ENCODE assay signal across 24 cellular contexts in genomic region chr3:144407290-144407689, GRCh38.
"Had no signal": no experiment of that assay in that cellular context is flagged by ENCODE, and none has a peak within 500 bp of the region (broad histone marks: within the 10 kb centered on the region; RNA-seq: fewer than 3 reads in every experiment).

No MANE protein-coding gene starts in this region.

- DNase-seq: activated CD4-positive, alpha-beta T cell treated with anti-CD3 and anti-CD28 coated beads for 36 hours; activated CD4-positive, alpha-beta T cell treated with anti-CD3 and anti-CD28 coated beads, Interleukin-2, amount 10 ng/mL, durations not matched to agents 7 days and 5 days; activated CD4-positive, alpha-beta T cell treated with anti-CD3 and anti-CD28 coated beads, Interleukin-2, amount 50 U/mL, for 48 hours; activated CD8-positive, alpha-beta T cell treated with anti-CD3 and anti-CD28 coated beads, Interleukin-2, amount 10 ng/mL, durations not matched to agents 7 days and 5 days; activated gamma-delta T cell; activated naive CD4-positive, alpha-beta T cell treated with anti-CD3 and anti-CD28 coated beads for 36 hours; activated T-cell treated with anti-CD3 and anti-CD28 coated beads, Interleukin-2, amount 50 U/mL, for 24 hours; adrenal gland; body of pancreas; MM.1S; MV-4-11; NCI-H1092 treated with DMSO at 0.1 percent for 48 hours; NCI-H146; NCI-H187; NCI-H2029 treated with DMSO at 0.1 percent for 48 hours; NCI-H2107; NCI-H2171; NCI-H226; NCI-H446 treated with DMSO at 0.1 percent for 48 hours; NCI-H524 treated with DMSO at 0.1 percent for 48 hours; SHP77 treated with DMSO at 0.1 percent for 48 hours; SK-N-SH had no signal

- ATAC-seq: activated CD4-positive, alpha-beta T cell treated with anti-CD3 and anti-CD28 coated beads for 36 hours; activated CD8-positive, alpha-beta T cell treated with anti-CD3 and anti-CD28 coated beads, Interleukin-2, amount 10 ng/mL, durations not matched to agents 7 days and 5 days; activated naive CD4-positive, alpha-beta T cell treated with anti-CD3 and anti-CD28 coated beads, Interleukin-2, amount 50 U/mL, for 72 hours; body of pancreas; Panc1 had no signal
